ENCODE assay signal across 14 cellular contexts in the genomic region with DNA sequence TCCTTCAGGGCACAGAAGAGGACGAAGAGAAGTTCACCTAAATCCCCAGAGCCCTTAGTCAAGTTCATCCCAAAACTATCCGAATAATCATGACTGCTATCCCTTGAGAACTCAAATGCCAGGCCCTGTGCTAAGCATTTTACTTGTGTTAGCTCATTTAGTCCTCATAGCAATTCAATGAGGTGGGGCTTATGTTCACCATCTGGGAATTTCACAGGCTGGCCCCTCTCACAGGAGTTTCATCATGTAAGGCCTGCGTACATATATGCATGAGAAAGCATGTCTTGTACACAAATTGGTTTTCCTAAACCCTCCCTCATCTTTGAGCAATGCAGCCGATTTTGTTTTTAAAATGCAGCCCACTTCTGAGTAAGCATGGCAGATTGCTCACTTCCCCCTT. TPM values are rescaled to one million over a fixed set of nuclear protein-coding genes. Genes with fewer than 3 reads are reported as not detected.
"Had no signal": no experiment of that assay in that cellular context is flagged by ENCODE, and none has a peak within 500 bp of the region (broad histone marks: within the 10 kb centered on the region; RNA-seq: fewer than 3 reads in every experiment).

No MANE protein-coding gene starts in this region.

RNA-seq across cellular contexts. Expression of gene TEKT1, which starts 12.9 kb away (rescaled TPM):
- total RNA-seq: left cardiac atrium; left lobe of liver; left ventricle myocardium superior; lung microvascular endothelial cell; mucosa of gallbladder; naive thymus-derived CD8-positive, alpha-beta T cell; neural crest cell; osteoblast; right cardiac atrium; skeletal muscle tissue; smooth muscle cell; tibial nerve; ureter had no signal
- polyA plus RNA-seq: keratinocyte; naive thymus-derived CD8-positive, alpha-beta T cell; right cardiac atrium; smooth muscle cell had no signal
